In the genomic region with DNA sequence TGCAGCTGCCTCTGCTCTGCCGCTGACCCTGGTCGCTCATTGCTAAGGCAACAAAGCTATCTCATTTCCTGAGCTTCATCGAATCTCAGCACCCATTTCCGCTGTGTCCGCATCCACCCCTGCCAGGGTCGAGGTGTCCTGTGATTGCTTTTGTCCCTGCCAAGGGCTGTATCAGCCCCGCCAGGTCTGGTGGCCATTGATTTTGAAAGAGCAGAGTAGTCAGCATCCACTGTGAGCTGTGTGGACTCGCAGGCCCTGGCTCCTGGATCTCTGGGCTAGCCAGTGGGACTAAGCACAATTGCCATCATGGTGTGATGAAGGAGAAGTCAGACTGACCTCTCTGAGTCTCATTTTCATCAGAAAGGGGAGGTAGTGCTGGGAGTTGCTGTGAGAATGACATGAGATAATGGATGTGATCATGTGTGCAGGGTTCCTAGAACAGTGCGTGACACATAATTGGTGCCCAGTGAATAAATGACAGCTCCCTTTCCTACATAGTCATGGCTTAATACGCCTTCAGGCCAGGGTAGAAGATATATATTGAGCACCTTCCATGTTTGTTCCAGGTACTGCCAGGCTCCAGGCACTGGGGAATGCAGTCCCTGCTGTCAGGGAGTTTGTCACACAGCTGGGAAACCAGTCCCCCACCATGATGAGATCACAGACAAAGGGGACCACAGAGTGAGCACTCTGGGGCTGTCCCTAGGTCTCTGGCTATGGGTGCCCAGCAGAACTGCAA, we compare ENCODE assay signal across 16 cellular contexts. TPM values are rescaled to one million over a fixed set of nuclear protein-coding genes. Genes with fewer than 3 reads are reported as not detected.
DNase-seq lines count a peak whose midpoint lies in the region; ATAC-seq and TF ChIP-seq lines count a peak whose summit lies in the region.
"Had no signal": no experiment of that assay in that cellular context is flagged by ENCODE, and none has a peak within 500 bp of the region (broad histone marks: within the 10 kb centered on the region; RNA-seq: fewer than 3 reads in every experiment).

No MANE protein-coding gene starts in this region.

- H3K36me3 ChIP-seq in H7 (replicated peaks; ENCODE audit: control insufficient read depth, insufficient read depth, low read length) (no peaks in the 10 kb centered on the region), OCI-LY3 (replicated peaks; ENCODE audit: low read depth, low read length) (no peaks in the 10 kb centered on the region), esophagus squamous epithelium (no peaks in the 10 kb centered on the region), neural progenitor cell (no peaks in the 10 kb centered on the region)
- H3K36me3 ChIP-seq: brain microvascular endothelial cell had no signal

- H3K4me2 ChIP-seq in OCI-LY3 (ENCODE audit: low read length) (peak overlapping the region; percentile 23), neural progenitor cell (no peak overlapping the region)

- peak; percentile 6 for DNase-seq in H7
- no peak for DNase-seq in esophagus squamous epithelium (lab: John Stamatoyannopoulos, UW)
- DNase-seq in neural progenitor cell (ENCODE audit: low spot score) = no peak
- DNase-seq in osteocyte (ENCODE audit: extremely low spot score, unreplicated experiment) = no peak
- no peak for DNase-seq in NCI-H524 (lab: John Stamatoyannopoulos, UW)
- DNase-seq: activated CD4-positive, alpha-beta memory T cell treated with anti-CD3 and anti-CD28 coated beads, Interleukin-2, amount 10 ng/mL, durations not matched to agents 7 days and 5 days; activated gamma-delta T cell; brain microvascular endothelial cell; HFFc6; mammary epithelial cell; NCI-H1436 treated with DMSO at 0.1 percent for 48 hours; psoas muscle had no signal

- H3K4me1 ChIP-seq in OCI-LY3 (ENCODE audit: low read length) = peaks cover 17% of the 10 kb centered on the region
- H3K4me1 ChIP-seq in esophagus squamous epithelium = peaks cover 3 to 49% (median 11%) of the 10 kb centered on the region in 3 donors
- peaks cover 11% of the 10 kb centered on the region for H3K4me1 ChIP-seq in neural progenitor cell

- no peaks in the 10 kb centered on the region for H3K27me3 Mint-ChIP-seq in neural progenitor cell (ENCODE audit: insufficient read depth, low read depth)
- no peaks in the 10 kb centered on the region for H3K27me3 Mint-ChIP-seq in osteocyte (ENCODE audit: unreplicated experiment)

- H3K9me3 ChIP-seq in OCI-LY3 (ENCODE audit: insufficient read depth, low read length) = no peaks in the 10 kb centered on the region
- no peaks in the 10 kb centered on the region for H3K9me3 ChIP-seq in esophagus squamous epithelium
- no peaks in the 10 kb centered on the region for H3K9me3 ChIP-seq in neural progenitor cell (ENCODE audit: low read depth)
- H3K9me3 ChIP-seq: psoas muscle had no signal

- no peaks in the 10 kb centered on the region for H3K79me2 ChIP-seq in OCI-LY3 (ENCODE audit: low read length)
- H3K79me2 ChIP-seq in neural progenitor cell (ENCODE audit: low read depth) = no peaks in the 10 kb centered on the region

- H3K9ac ChIP-seq in OCI-LY3 (ENCODE audit: low read length) = no peak overlapping the region
- no peak overlapping the region for H3K9ac ChIP-seq in neural progenitor cell
- H3K9ac ChIP-seq: BLaER1 treated with 17β-estradiol and CSF1 and Interleukin-3, amounts not matched to agents 10 nM and 100 nM had no signal

- H3F3A ChIP-seq in neural progenitor cell (ENCODE audit: low read depth) = no peaks in the 10 kb centered on the region

- H2AFZ ChIP-seq in OCI-LY3 (ENCODE audit: low read depth, low read length) (no peak overlapping the region), neural progenitor cell (replicated peaks) (no peak overlapping the region)

- H3K4me1 Mint-ChIP-seq in neural progenitor cell = peaks cover 19% of the 10 kb centered on the region
- H3K4me1 Mint-ChIP-seq in osteocyte (ENCODE audit: unreplicated experiment) = peaks cover 12% of the 10 kb centered on the region
- H3K4me1 Mint-ChIP-seq: activated CD4-positive, alpha-beta memory T cell treated with anti-CD3 and anti-CD28 coated beads, Interleukin-2, amount 10 ng/mL, durations not matched to agents 7 days and 5 days had no signal

- H3K27ac Mint-ChIP-seq in neural progenitor cell (peak overlapping the region; percentile 72), osteocyte (ENCODE audit: unreplicated experiment) (no peak overlapping the region)
- H3K27ac Mint-ChIP-seq: activated CD4-positive, alpha-beta memory T cell treated with anti-CD3 and anti-CD28 coated beads, Interleukin-2, amount 10 ng/mL, durations not matched to agents 7 days and 5 days; HFFc6 had no signal

- H4K20me1 ChIP-seq in OCI-LY3 (ENCODE audit: insufficient read depth, low read length) (no peaks in the 10 kb centered on the region), neural progenitor cell (ENCODE audit: low read depth) (no peaks in the 10 kb centered on the region)

- H3K27me3 ChIP-seq in H7 (ENCODE audit: control insufficient read depth, insufficient read depth, low read length) (no peaks in the 10 kb centered on the region), OCI-LY3 (ENCODE audit: low read depth, low read length) (peaks cover 4% of the 10 kb centered on the region), esophagus squamous epithelium (no peaks in the 10 kb centered on the region), neural progenitor cell (no peaks in the 10 kb centered on the region)
- H3K27me3 ChIP-seq: BLaER1 treated with 17β-estradiol and CSF1 and Interleukin-3, amounts not matched to agents 10 nM and 100 nM; brain microvascular endothelial cell had no signal

- intact Hi-C loops in esophagus squamous epithelium (cut with DNase I) = no loop called here

- H3K36me3 Mint-ChIP-seq in neural progenitor cell = no peaks in the 10 kb centered on the region
- peaks cover under 1% of the 10 kb centered on the region for H3K36me3 Mint-ChIP-seq in osteocyte (ENCODE audit: unreplicated experiment)

- 68 to 80% methylated on average over 7 of the region's 10 CpGs for WGBS in esophagus squamous epithelium, 2 donors

- H3K4me3 Mint-ChIP-seq in neural progenitor cell (no peak overlapping the region), osteocyte (ENCODE audit: unreplicated experiment) (no peak overlapping the region)
- H3K4me3 Mint-ChIP-seq: activated CD4-positive, alpha-beta memory T cell treated with anti-CD3 and anti-CD28 coated beads, Interleukin-2, amount 10 ng/mL, durations not matched to agents 7 days and 5 days; HFFc6 had no signal

- TF ChIP-seq POLR2A in esophagus squamous epithelium (IDR thresholded peaks at IDR 0.05) = no peak

- H3K27ac ChIP-seq in OCI-LY3 (ENCODE audit: low read length) (peak overlapping the region; percentile 31; the same call in 1 of the 2 replicates), esophagus squamous epithelium (peak overlapping the region in 3 of 4 donors; percentile 59 to 79 (median 78)), neural progenitor cell (no peak overlapping the region)
- H3K27ac ChIP-seq: BLaER1 treated with 17β-estradiol and CSF1 and Interleukin-3, amounts not matched to agents 10 nM and 100 nM; brain microvascular endothelial cell; psoas muscle had no signal

- ATAC-seq in HG02798 (IDR thresholded peaks at IDR 0.05; ENCODE audit: poor library complexity, unreplicated experiment) (no peak), GM18502 (IDR thresholded peaks at IDR 0.05; ENCODE audit: poor library complexity, unreplicated experiment) (no peak)

- no peak for TF ChIP-seq CTCF in OCI-LY3 (IDR thresholded peaks at IDR 0.05; ENCODE audit: low read depth, low read length)
- no peak for TF ChIP-seq CTCF in esophagus squamous epithelium (IDR thresholded peaks at IDR 0.05)
- no peak for TF ChIP-seq CTCF in neural progenitor cell (IDR thresholded peaks at IDR 0.05)
- no peak for TF ChIP-seq CTCF in osteocyte (IDR thresholded peaks at IDR 0.05)

- no peaks in the 10 kb centered on the region for H3K9me3 Mint-ChIP-seq in neural progenitor cell
- peaks cover 5% of the 10 kb centered on the region for H3K9me3 Mint-ChIP-seq in osteocyte (ENCODE audit: unreplicated experiment)
- H3K9me3 Mint-ChIP-seq: activated CD4-positive, alpha-beta memory T cell treated with anti-CD3 and anti-CD28 coated beads, Interleukin-2, amount 10 ng/mL, durations not matched to agents 7 days and 5 days; HFFc6 had no signal

- H3K4me3 ChIP-seq in H7 (ENCODE audit: insufficient read depth, low read depth, low read length) = no peak overlapping the region
- no peak overlapping the region for H3K4me3 ChIP-seq in OCI-LY3 (ENCODE audit: low read length)
- no peak overlapping the region for H3K4me3 ChIP-seq in esophagus squamous epithelium
- no peak overlapping the region for H3K4me3 ChIP-seq in neural progenitor cell
- H3K4me3 ChIP-seq: BLaER1 treated with 17β-estradiol and CSF1 and Interleukin-3, amounts not matched to agents 10 nM and 100 nM; psoas muscle had no signal

RNA-seq across cellular contexts. Expression of gene NAV1, which starts 32.1 kb away (rescaled TPM):
- total RNA-seq in H7 (2014; rRNA removed; shearing (Covaris generic)) = 13.2 and 16.7 TPM in 2 replicates
- total RNA-seq in esophagus squamous epithelium = 10 to 100 TPM; 18.1 to 25.5 (median 21.0) TPM
- 60.7 and 83.0 TPM in 2 replicates for total RNA-seq in neural progenitor cell (ENCODE audit: low replicate concordance)
- 286 and 288 TPM in 2 replicates for total RNA-seq in osteocyte
